ENCODE assay signal across 8 cellular contexts in genomic region chr15:90004671-90005070, GRCh38. TPM values are rescaled to one million over a fixed set of nuclear protein-coding genes. Genes with fewer than 3 reads are reported as not detected.
A peak's percentile ranks its signal among the peaks of the same experiment; 100 is the strongest.
DNase-seq lines count a peak whose midpoint lies in the region; ATAC-seq and TF ChIP-seq lines count a peak whose summit lies in the region.

No MANE protein-coding gene starts in this region.

- H3K79me2 ChIP-seq in GM23248 (ENCODE audit: insufficient read depth): peaks cover 61% of the 10 kb centered on the region
- H3K79me2 ChIP-seq in trophoblast cell (ENCODE audit: control insufficient read depth, insufficient read depth, low read length, poor library complexity): peaks cover 13% of the 10 kb centered on the region

- in situ Hi-C loops in GM23248 (cut with MboI): no loop called here

- H3K36me3 ChIP-seq in GM23248 (ENCODE audit: low read depth) (no peaks in the 10 kb centered on the region), trophoblast cell (ENCODE audit: control insufficient read depth in 1 of 2, insufficient read depth in 2 of 2, low read length in 2 of 2) (no peaks in the 10 kb centered on the region)

- peak overlapping the region; percentile 23 for H3K14ac ChIP-seq in trophoblast cell (ENCODE audit: low read length)

- DNase-seq in GM23248: peak; percentile 99
- DNase-seq in fibroblast of gingiva (ENCODE audit: low read depth): peak; percentile 94
- peak; percentile 75 to 85 for DNase-seq in trophoblast cell
- no peak for DNase-seq in NCI-H510A treated with DMSO at 0.1 percent for 48 hours (lab: John Stamatoyannopoulos, UW)
- DNase-seq in DMS79 (lab: John Stamatoyannopoulos, UW): no peak
- no peak for DNase-seq in effector CD8-positive, alpha-beta T cell (lab: John Stamatoyannopoulos, UW)
- no peak for DNase-seq in HuH-7.5 (ENCODE audit: low spot score)

- H3K4ac ChIP-seq in trophoblast cell (ENCODE audit: low read depth, low read length): no peak overlapping the region

- H3K4me3 ChIP-seq in GM23248 (peak overlapping the region; percentile 37), trophoblast cell (ENCODE audit: low read depth, low read length) (no peak overlapping the region)

- H4K91ac ChIP-seq in trophoblast cell (ENCODE audit: low read depth, low read length): peak overlapping the region; percentile 67

- H2AFZ ChIP-seq in GM23248 (peak overlapping the region; percentile 40; the same call in 1 of the 2 replicates), trophoblast cell (ENCODE audit: insufficient read depth, low read length, poor library complexity) (no peak overlapping the region)

- H3K9me2 ChIP-seq in GM23248 (ENCODE audit: insufficient read depth): no peaks in the 10 kb centered on the region

- H3K23ac ChIP-seq in trophoblast cell (ENCODE audit: low read length): no peak overlapping the region

- 1% methylated on average over 8 of the region's 8 CpGs for WGBS in GM23248 (ENCODE audit: low coverage in 1 of 2, low lambda C conversion rate in 2 of 2, missing lambda C conversion rate in 2 of 2), 2 experiments
- no CpG with 5 or more reads among the region's 8 CpGs for WGBS in trophoblast cell (ENCODE audit: extremely low coverage, insufficient coverage, insufficient read length)

- peaks cover 40% of the 10 kb centered on the region for H3K4me1 ChIP-seq in GM23248 (ENCODE audit: insufficient read depth)
- peaks cover 31 to 32% of the 10 kb centered on the region in 2 experiments for H3K4me1 ChIP-seq in trophoblast cell (ENCODE audit: control insufficient read depth in 1 of 2, insufficient read depth in 2 of 2, low read length in 2 of 2)

- peaks cover 28% of the 10 kb centered on the region for H3K79me1 ChIP-seq in trophoblast cell (ENCODE audit: low read length)

- peak overlapping the region; percentile 10 for H4K8ac ChIP-seq in trophoblast cell (ENCODE audit: low read depth, low read length)

- H3K9ac ChIP-seq in GM23248: peak overlapping the region; percentile 81
- H3K9ac ChIP-seq in trophoblast cell (ENCODE audit: low read length): no peak overlapping the region

- peak overlapping the region; percentile 20 for H3K18ac ChIP-seq in trophoblast cell (ENCODE audit: low read length)

- H3K27ac ChIP-seq in GM23248 (peak overlapping the region; percentile 97), trophoblast cell (ENCODE audit: low read depth, low read length) (peak overlapping the region; percentile 86)

- H3K27me3 ChIP-seq in GM23248 (replicated peaks; ENCODE audit: insufficient read depth) (no peaks in the 10 kb centered on the region), trophoblast cell (ENCODE audit: insufficient read depth, low read length) (no peaks in the 10 kb centered on the region)

- H4K12ac ChIP-seq in trophoblast cell (ENCODE audit: low read depth, low read length): no peak overlapping the region

- ATAC-seq in SK-N-SH treated with all-trans-retinoic acid at 6 μM for 48 hours: peak; percentile 13; the same call in 2 of the 3 replicates

- H2AK5ac ChIP-seq in trophoblast cell (ENCODE audit: low read length): peak overlapping the region; percentile 57

- H3F3A ChIP-seq in GM23248 (ENCODE audit: insufficient read depth): peaks cover 48% of the 10 kb centered on the region

- peak overlapping the region; percentile 27 for H2BK12ac ChIP-seq in trophoblast cell (ENCODE audit: low read length)

- no peaks in the 10 kb centered on the region for H3K9me3 ChIP-seq in GM23248 (ENCODE audit: low read depth)
- no peaks in the 10 kb centered on the region for H3K9me3 ChIP-seq in trophoblast cell (ENCODE audit: insufficient read depth, low read depth, low read length)

- H3K4me2 ChIP-seq in GM23248 (ENCODE audit: unreplicated experiment): peak overlapping the region; percentile 75
- H3K4me2 ChIP-seq in trophoblast cell (ENCODE audit: low read length): peak overlapping the region; percentile 45

- H2BK120ac ChIP-seq in trophoblast cell (ENCODE audit: insufficient read depth, low read length, poor library complexity): peak overlapping the region; percentile 9

- peak overlapping the region; percentile 47 for H2BK5ac ChIP-seq in trophoblast cell (ENCODE audit: low read depth, low read length, poor library complexity)

- no peaks in the 10 kb centered on the region for H4K20me1 ChIP-seq in GM23248 (ENCODE audit: insufficient read depth)

TF ChIP-seq in SK-N-SH treated with all-trans-retinoic acid at 6 μM for 48 hours, 23 proteins besides CTCF, POLR2A, EP300 and RAD21:
- TF ChIP-seq POU6F1 (CRISPR knock-in tag; IDR thresholded peaks at IDR 0.05; ENCODE audit: borderline replicate concordance, low read depth): no peak
- no peak for TF ChIP-seq ESRRG (CRISPR knock-in tag; IDR thresholded peaks at IDR 0.05)
- TF ChIP-seq OSR1 (CRISPR knock-in tag; IDR thresholded peaks at IDR 0.05): no peak
- no peak for TF ChIP-seq ISL1 (CRISPR knock-in tag; IDR thresholded peaks at IDR 0.05)
- no peak for TF ChIP-seq CREB5 (CRISPR knock-in tag; IDR thresholded peaks at IDR 0.05; ENCODE audit: low read depth)
- no peak for TF ChIP-seq GLIS3 (CRISPR knock-in tag; IDR thresholded peaks at IDR 0.05)
- TF ChIP-seq SNAI2 (CRISPR knock-in tag; IDR thresholded peaks at IDR 0.05): no peak
- TF ChIP-seq CSRNP3 (CRISPR knock-in tag; IDR thresholded peaks at IDR 0.05): no peak

RNA-seq across cellular contexts. Expression of gene ZNF710, which starts 3.5 kb away (rescaled TPM):
- 12.0 and 18.2 TPM in 2 replicates for total RNA-seq in GM23248 (2014; rRNA removed; shearing (Covaris generic))
- polyA plus RNA-seq in GM23248 (2016; fragmentation: Nextera tagmentation; extraction: Ambion mirVana): 2.8 and 2.9 TPM in 2 replicates
- polyA plus RNA-seq in trophoblast cell (2013): 27.6 and 29.8 TPM in 2 replicates

Comparison
In these comparisons a context has a peak if more than half of its experiments do, and no peak if none do; other contexts are left out.
1. DNase-seq: peak in GM23248 (single experiment), fibroblast of gingiva (single experiment) and trophoblast cell (2 of 2); none in NCI-H510A treated with DMSO at 0.1 percent for 48 hours (single experiment), DMS79 (single experiment), effector CD8-positive, alpha-beta T cell (single experiment) and HuH-7.5 (single experiment).